1 cellular context compared by ENCODE assay signal in the genomic region with DNA sequence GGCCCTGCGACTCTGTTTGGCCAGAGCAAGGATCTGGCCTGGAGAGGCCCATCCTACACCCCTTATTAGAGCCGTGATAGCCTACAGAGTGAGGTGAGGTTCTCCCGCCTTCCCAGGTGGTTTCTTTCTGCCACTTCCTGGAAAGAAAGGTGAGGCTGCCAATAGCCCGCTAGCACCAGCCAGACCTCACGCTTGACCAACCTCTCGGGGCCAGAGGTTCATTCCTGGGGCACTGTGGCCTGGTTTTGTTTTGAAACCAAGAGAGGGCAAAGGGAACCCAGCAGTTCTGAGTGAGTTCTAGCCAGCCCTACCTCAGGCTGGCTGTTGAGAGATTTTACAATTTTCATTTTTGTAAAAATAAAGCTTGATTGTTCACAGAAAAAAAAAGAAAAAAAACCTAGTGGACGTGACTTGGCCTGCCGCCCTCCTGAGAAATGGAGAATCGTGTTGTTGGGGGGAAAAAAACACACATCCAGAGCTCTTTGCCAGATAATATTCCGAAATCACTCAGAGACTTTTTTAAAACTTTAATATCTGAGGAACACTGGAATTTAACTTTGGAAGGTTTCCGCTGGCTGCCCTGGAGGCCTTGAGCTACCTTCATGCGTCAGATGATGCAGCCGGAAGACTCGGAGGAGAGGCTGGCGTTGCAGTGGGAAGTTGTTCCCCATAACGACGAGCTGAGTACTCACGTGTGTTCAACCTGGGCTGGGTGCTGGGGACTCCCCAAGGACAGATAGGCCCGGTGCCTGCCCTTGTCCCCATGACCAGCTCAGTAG.
TF ChIP-seq lines count a peak whose summit lies in the region.

No MANE protein-coding gene starts in this region.

TF ChIP-seq in K562, 482 proteins besides CTCF, POLR2A, EP300 and RAD21 (continued from another document):
- TF ChIP-seq, protein P1, sequence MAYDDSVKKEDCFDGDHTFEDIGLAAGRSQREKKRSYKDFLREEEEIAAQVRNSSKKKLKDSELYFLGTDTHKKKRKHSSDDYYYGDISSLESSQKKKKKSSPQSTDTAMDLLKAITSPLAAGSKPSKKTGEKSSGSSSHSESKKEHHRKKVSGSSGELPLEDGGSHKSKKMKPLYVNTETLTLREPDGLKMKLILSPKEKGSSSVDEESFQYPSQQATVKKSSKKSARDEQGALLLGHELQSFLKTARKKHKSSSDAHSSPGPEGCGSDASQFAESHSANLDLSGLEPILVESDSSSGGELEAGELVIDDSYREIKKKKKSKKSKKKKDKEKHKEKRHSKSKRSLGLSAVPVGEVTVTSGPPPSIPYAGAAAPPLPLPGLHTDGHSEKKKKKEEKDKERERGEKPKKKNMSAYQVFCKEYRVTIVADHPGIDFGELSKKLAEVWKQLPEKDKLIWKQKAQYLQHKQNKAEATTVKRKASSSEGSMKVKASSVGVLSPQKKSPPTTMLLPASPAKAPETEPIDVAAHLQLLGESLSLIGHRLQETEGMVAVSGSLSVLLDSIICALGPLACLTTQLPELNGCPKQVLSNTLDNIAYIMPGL (CRISPR knock-in tag; IDR thresholded peaks at IDR 0.05), result peak; percentile 58; the same call in 1 of the 2 replicates
- TF ChIP-seq DIDO1 (tag; IDR thresholded peaks at IDR 0.05; ENCODE audit: low read depth), result no peak
- TF ChIP-seq POLR2AphosphoS5 (IDR thresholded peaks at IDR 0.05; ENCODE audit: control insufficient read depth, insufficient read depth, low read depth, low read length), result 0 out of 2 replicates have a peak, but pooled peaks have one; percentile 20
- peak; percentile 28; the same call in 1 of the 2 replicates for TF ChIP-seq RB1 (IDR thresholded peaks at IDR 0.05; ENCODE audit: low read depth)
- peak; percentile 40 for TF ChIP-seq NEUROD1 (IDR thresholded peaks at IDR 0.05; ENCODE audit: borderline replicate concordance, low read depth, low read length, partially characterized antibody)
- no peak for TF ChIP-seq ZSCAN32 (CRISPR knock-in tag; IDR thresholded peaks at IDR 0.05)
- TF ChIP-seq, protein P2, sequence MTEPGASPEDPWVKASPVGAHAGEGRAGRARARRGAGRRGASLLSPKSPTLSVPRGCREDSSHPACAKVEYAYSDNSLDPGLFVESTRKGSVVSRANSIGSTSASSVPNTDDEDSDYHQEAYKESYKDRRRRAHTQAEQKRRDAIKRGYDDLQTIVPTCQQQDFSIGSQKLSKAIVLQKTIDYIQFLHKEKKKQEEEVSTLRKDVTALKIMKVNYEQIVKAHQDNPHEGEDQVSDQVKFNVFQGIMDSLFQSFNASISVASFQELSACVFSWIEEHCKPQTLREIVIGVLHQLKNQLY (CRISPR knock-in tag; conservative IDR thresholded peaks at IDR 0.05), result peak in 1 of 2 experiments; percentile 74; a peak in 1 of 4 replicates
- TF ChIP-seq JUND (IDR thresholded peaks at IDR 0.05; ENCODE audit: borderline replicate concordance, low read depth, low read length), result 0 out of 2 replicates have a peak, but pooled peaks have one; percentile 6
- no peak for TF ChIP-seq JUND (tag; IDR thresholded peaks at IDR 0.05; ENCODE audit: borderline replicate concordance, low read depth, low read length)
- TF ChIP-seq ETV6 (IDR thresholded peaks at IDR 0.05; ENCODE audit: borderline replicate concordance in 1 of 2, low read depth in 2 of 2, low read length in 1 of 2), result peak in 1 of 2 experiments; percentile 9; a peak in 1 of 4 replicates
- TF ChIP-seq ETV6 (CRISPR knock-in tag; IDR thresholded peaks at IDR 0.05; ENCODE audit: borderline replicate concordance), result no peak
- TF ChIP-seq ZNF311 (CRISPR knock-in tag; IDR thresholded peaks at IDR 0.05), result no peak
- TF ChIP-seq ZNF384 (IDR thresholded peaks at IDR 0.05; ENCODE audit: low read depth, low read length), result peak; percentile 93
- peak in 1 of 2 experiments; percentile 19; a peak in 1 of 4 replicates for TF ChIP-seq SIX5 (IDR thresholded peaks at IDR 0.05; ENCODE audit: borderline replicate concordance in 1 of 2, insufficient read depth in 1 of 2, low read depth in 1 of 2, low read length in 2 of 2)
- TF ChIP-seq, protein P3, sequence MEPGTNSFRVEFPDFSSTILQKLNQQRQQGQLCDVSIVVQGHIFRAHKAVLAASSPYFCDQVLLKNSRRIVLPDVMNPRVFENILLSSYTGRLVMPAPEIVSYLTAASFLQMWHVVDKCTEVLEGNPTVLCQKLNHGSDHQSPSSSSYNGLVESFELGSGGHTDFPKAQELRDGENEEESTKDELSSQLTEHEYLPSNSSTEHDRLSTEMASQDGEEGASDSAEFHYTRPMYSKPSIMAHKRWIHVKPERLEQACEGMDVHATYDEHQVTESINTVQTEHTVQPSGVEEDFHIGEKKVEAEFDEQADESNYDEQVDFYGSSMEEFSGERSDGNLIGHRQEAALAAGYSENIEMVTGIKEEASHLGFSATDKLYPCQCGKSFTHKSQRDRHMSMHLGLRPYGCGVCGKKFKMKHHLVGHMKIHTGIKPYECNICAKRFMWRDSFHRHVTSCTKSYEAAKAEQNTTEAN (CRISPR knock-in tag; IDR thresholded peaks at IDR 0.05), result no peak
- TF ChIP-seq GTF2F1 (IDR thresholded peaks at IDR 0.05; ENCODE audit: low read depth, low read length), result peak; percentile 56; the same call in 1 of the 2 replicates
- 0 out of 2 replicates have a peak, but pooled peaks have one; percentile 16 for TF ChIP-seq SPI1 (IDR thresholded peaks at IDR 0.05; ENCODE audit: borderline replicate concordance, low read depth, low read length)
